ENCODE assay signal across 21 cellular contexts in the genomic region with DNA sequence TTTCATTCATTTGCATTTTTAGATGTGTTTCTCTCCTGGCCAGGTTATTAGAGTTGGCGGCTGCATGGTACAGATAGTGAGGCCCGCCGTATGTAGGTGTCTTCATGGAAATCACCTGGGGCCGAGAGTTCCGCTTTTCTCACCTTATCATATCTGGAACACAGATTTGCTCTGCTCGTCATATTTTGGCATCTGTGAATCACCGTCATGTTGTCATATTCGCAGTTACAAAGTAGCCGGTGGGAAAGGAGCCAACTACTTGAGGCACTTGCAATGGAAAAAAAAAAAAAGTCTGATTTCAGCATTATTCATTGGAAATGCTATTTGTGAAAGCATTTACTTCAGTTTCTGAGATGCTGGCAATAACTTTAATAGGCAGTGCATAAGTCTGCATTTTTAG.
"Had no signal": no experiment of that assay in that cellular context is flagged by ENCODE, and none has a peak within 500 bp of the region (broad histone marks: within the 10 kb centered on the region; RNA-seq: fewer than 3 reads in every experiment).

No MANE protein-coding gene starts in this region.

- H3K9ac ChIP-seq: KMS-11 had no signal

- H3K36me3 Mint-ChIP-seq: IgD-negative memory B cell had no signal

- H3K4me1 ChIP-seq: SJSA1 had no signal

- DNase-seq: Kasumi-1, MV-4-11, NCI-H1048, NCI-H1436, NCI-H187, NCI-H2029, NCI-H2081 treated with DMSO at 0.1 percent for 48 hours, NCI-H2227 treated with DMSO at 0.1 percent for 48 hours, NCI-H510A, NCI-H524 treated with DMSO at 0.1 percent for 48 hours, NCI-H69, NCI-H774, Right ventricle myocardium superior, SIG-M5 had no signal

- H3K27me3 Mint-ChIP-seq: IgD-negative memory B cell had no signal

- H3K9me3 ChIP-seq: SJSA1 had no signal

- H3K4me1 Mint-ChIP-seq: IgD-negative memory B cell had no signal

- H3K27ac Mint-ChIP-seq: IgD-negative memory B cell had no signal

- ATAC-seq: K562, Panc1 had no signal

- H3K27me3 ChIP-seq: SJSA1 had no signal

- H3K4me3 ChIP-seq: K562, SJSA1, SK-N-MC had no signal

- H3K27ac ChIP-seq: HL-60, KMS-11, SJSA1, SK-N-MC had no signal

- H3K4me2 ChIP-seq: KMS-11 had no signal

- H3K36me3 ChIP-seq: SJSA1 had no signal
